In the genomic region with DNA sequence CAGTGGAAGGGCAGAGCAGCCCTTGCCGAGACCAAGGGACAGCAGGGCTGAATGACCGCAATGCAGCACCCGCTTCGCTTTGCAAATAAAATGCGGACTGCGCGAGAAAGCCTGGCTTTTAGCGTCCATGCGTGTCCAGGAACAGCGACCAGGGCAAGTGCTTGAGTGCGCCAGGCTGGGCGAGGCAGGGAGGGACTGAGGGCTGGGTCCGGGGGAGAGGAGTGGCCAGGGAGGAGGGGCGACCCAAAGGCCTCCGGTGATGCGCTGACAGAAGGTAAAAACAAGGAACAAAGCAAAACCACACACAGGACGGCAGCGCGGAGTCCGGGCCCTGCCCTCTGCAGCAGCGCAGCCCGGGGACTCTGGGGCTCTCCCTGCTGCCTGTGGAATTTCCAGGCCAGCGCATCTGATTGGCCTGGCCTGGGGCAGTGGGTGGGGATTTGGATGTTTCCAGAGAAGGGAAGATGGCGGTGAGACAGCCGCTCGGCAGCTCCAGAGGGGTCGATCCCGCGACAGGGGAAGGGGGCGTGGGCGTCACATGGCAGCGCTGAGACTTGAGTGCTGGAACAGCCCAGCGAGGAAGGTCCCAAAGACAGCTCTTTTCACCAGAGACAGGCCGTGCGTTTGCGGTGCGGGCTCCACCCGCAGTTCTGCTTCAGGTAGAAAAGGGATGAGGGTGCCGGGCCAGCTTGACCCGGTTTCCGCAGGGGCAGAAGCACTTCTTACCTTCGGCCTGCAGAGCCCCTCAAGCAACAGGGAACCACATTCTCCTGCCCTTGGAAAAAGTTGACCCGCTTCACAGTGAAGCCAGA, we compare ENCODE assay signal across 8 cellular contexts. TPM values are rescaled to one million over a fixed set of nuclear protein-coding genes. Genes with fewer than 3 reads are reported as not detected.
DNase-seq lines count a peak whose midpoint lies in the region; ATAC-seq and FAIRE-seq lines count a peak whose summit lies in the region.

No MANE protein-coding gene starts in this region.

- no peaks in the 10 kb centered on the region for H3K27me3 ChIP-seq in small intestine (ENCODE audit: control insufficient read depth in 2 of 2, insufficient read depth in 2 of 2, low read length in 2 of 2)

- H3K4me1 ChIP-seq in small intestine (ENCODE audit: control insufficient read depth in 2 of 2, insufficient read depth in 1 of 2, low read depth in 1 of 2, low read length in 1 of 2), result no peaks in the 10 kb centered on the region

- WGBS in small intestine, 3 donors, result 3 to 4% (median 4%) methylated on average over 43 of the region's 43 CpGs

- H3K4me3 ChIP-seq in small intestine (ENCODE audit: low read depth in 1 of 2, low read length in 2 of 2), result peak overlapping the region; percentile 17 to 46

- no peaks in the 10 kb centered on the region for H3K9me3 ChIP-seq in small intestine (ENCODE audit: control insufficient read depth, low read depth)

- H3K36me3 ChIP-seq in small intestine (ENCODE audit: control insufficient read depth in 2 of 2, insufficient read depth in 2 of 2, low read length in 2 of 2), result no peaks in the 10 kb centered on the region

- H3K27ac ChIP-seq in caudate nucleus (ENCODE audit: low read depth, low read length) (peak overlapping the region; percentile 83), small intestine (ENCODE audit: low read depth in 1 of 2, low read length in 1 of 2) (peak overlapping the region; percentile 4 to 82)

- ATAC-seq in GM21786 (IDR thresholded peaks at IDR 0.05; ENCODE audit: unreplicated experiment), result peak; percentile 72
- ATAC-seq in HG02970 (IDR thresholded peaks at IDR 0.05; ENCODE audit: low FRiP score, unreplicated experiment), result no peak

- DNase-seq in Daoy (ENCODE audit: low read depth) (peak; percentile 93), MV-4-11 (lab: John Stamatoyannopoulos, UW) (peak; percentile 78), SW 1271 (lab: John Stamatoyannopoulos, UW) (peak; percentile 78 to 87), caudate nucleus (lab: John Stamatoyannopoulos, UW) (peak in 60 of 61 donors; percentile 21 to 92 (median 69)), iris pigment epithelial cell (ENCODE audit: low read depth) (peak; percentile 88), small intestine (peak; percentile 92)

- FAIRE-seq in small intestine (lab: Jason Lieb, UNC), result no peak

RNA-seq across cellular contexts. Expression of a gene that starts 51.8 kb away (rescaled TPM):
- 154 and 200 TPM in 2 replicates for total RNA-seq in Daoy (2014; rRNA removed; shearing (Covaris generic))
- 10 to 100 TPM in 2 of 3 donors, 1 to 10 TPM in 1; 8.9 to 61.2 (median 12.2) TPM for polyA plus RNA-seq in small intestine
